Comparison of ENCODE assay signal across 1 cellular context in the genomic region with DNA sequence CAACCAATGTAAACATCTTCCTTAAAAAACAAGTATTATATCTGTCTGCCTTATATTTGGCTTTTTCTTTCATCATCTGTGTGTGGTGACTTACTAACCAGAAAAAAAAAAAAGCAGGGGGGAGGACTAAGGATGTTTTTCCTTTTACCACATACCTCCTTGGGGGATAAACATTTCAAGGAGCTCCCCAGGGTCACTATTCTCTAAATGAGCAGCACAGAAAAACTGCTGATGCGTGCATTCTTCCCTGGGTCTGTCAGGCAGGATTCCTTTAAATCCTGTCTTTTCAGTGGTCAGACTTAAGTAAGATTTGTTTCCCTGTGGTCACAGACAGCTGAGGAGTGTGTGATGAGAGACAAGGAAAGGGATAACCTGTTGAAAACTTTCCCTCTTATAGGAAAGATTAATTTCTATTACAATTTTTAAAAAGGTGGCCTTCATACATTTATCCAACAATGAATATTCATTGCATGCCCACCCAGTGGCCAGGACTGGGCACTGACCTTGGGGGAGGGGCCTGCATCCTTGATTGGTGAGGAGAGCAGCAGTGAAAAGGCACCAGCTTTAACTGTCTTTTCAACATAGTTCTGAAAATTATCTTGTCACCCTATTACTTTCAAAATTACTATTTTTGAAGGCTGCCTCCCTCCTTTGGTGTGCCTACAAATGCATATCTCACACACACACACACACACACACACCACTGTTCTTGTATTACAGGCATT.
TF ChIP-seq lines count a peak whose summit lies in the region.

No MANE protein-coding gene starts in this region.

TF ChIP-seq in H1, 55 proteins besides CTCF, POLR2A, EP300 and RAD21 (continued from another document):
- TF ChIP-seq, protein P1, sequence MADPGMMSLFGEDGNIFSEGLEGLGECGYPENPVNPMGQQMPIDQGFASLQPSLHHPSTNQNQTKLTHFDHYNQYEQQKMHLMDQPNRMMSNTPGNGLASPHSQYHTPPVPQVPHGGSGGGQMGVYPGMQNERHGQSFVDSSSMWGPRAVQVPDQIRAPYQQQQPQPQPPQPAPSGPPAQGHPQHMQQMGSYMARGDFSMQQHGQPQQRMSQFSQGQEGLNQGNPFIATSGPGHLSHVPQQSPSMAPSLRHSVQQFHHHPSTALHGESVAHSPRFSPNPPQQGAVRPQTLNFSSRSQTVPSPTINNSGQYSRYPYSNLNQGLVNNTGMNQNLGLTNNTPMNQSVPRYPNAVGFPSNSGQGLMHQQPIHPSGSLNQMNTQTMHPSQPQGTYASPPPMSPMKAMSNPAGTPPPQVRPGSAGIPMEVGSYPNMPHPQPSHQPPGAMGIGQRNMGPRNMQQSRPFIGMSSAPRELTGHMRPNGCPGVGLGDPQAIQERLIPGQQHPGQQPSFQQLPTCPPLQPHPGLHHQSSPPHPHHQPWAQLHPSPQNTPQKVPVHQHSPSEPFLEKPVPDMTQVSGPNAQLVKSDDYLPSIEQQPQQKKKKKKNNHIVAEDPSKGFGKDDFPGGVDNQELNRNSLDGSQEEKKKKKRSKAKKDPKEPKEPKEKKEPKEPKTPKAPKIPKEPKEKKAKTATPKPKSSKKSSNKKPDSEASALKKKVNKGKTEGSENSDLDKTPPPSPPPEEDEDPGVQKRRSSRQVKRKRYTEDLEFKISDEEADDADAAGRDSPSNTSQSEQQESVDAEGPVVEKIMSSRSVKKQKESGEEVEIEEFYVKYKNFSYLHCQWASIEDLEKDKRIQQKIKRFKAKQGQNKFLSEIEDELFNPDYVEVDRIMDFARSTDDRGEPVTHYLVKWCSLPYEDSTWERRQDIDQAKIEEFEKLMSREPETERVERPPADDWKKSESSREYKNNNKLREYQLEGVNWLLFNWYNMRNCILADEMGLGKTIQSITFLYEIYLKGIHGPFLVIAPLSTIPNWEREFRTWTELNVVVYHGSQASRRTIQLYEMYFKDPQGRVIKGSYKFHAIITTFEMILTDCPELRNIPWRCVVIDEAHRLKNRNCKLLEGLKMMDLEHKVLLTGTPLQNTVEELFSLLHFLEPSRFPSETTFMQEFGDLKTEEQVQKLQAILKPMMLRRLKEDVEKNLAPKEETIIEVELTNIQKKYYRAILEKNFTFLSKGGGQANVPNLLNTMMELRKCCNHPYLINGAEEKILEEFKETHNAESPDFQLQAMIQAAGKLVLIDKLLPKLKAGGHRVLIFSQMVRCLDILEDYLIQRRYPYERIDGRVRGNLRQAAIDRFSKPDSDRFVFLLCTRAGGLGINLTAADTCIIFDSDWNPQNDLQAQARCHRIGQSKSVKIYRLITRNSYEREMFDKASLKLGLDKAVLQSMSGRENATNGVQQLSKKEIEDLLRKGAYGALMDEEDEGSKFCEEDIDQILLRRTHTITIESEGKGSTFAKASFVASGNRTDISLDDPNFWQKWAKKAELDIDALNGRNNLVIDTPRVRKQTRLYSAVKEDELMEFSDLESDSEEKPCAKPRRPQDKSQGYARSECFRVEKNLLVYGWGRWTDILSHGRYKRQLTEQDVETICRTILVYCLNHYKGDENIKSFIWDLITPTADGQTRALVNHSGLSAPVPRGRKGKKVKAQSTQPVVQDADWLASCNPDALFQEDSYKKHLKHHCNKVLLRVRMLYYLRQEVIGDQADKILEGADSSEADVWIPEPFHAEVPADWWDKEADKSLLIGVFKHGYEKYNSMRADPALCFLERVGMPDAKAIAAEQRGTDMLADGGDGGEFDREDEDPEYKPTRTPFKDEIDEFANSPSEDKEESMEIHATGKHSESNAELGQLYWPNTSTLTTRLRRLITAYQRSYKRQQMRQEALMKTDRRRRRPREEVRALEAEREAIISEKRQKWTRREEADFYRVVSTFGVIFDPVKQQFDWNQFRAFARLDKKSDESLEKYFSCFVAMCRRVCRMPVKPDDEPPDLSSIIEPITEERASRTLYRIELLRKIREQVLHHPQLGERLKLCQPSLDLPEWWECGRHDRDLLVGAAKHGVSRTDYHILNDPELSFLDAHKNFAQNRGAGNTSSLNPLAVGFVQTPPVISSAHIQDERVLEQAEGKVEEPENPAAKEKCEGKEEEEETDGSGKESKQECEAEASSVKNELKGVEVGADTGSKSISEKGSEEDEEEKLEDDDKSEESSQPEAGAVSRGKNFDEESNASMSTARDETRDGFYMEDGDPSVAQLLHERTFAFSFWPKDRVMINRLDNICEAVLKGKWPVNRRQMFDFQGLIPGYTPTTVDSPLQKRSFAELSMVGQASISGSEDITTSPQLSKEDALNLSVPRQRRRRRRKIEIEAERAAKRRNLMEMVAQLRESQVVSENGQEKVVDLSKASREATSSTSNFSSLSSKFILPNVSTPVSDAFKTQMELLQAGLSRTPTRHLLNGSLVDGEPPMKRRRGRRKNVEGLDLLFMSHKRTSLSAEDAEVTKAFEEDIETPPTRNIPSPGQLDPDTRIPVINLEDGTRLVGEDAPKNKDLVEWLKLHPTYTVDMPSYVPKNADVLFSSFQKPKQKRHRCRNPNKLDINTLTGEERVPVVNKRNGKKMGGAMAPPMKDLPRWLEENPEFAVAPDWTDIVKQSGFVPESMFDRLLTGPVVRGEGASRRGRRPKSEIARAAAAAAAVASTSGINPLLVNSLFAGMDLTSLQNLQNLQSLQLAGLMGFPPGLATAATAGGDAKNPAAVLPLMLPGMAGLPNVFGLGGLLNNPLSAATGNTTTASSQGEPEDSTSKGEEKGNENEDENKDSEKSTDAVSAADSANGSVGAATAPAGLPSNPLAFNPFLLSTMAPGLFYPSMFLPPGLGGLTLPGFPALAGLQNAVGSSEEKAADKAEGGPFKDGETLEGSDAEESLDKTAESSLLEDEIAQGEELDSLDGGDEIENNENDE (IDR thresholded peaks at IDR 0.05; ENCODE audit: insufficient replicate concordance, low read length): peak; percentile 48
- TF ChIP-seq, protein P2, sequence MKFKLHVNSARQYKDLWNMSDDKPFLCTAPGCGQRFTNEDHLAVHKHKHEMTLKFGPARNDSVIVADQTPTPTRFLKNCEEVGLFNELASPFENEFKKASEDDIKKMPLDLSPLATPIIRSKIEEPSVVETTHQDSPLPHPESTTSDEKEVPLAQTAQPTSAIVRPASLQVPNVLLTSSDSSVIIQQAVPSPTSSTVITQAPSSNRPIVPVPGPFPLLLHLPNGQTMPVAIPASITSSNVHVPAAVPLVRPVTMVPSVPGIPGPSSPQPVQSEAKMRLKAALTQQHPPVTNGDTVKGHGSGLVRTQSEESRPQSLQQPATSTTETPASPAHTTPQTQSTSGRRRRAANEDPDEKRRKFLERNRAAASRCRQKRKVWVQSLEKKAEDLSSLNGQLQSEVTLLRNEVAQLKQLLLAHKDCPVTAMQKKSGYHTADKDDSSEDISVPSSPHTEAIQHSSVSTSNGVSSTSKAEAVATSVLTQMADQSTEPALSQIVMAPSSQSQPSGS (IDR thresholded peaks at IDR 0.05; ENCODE audit: low read length): peak; percentile 87
- TF ChIP-seq MAFK (IDR thresholded peaks at IDR 0.05; ENCODE audit: low read depth, low read length) (peak; percentile 98), JUN (IDR thresholded peaks at IDR 0.05; ENCODE audit: low read depth, low read length) (0 out of 2 replicates have a peak, but pooled peaks have one; percentile 19), KDM1A (IDR thresholded peaks at IDR 0.05; ENCODE audit: borderline replicate concordance, low read length) (no peak), EGR1 (IDR thresholded peaks at IDR 0.05; ENCODE audit: borderline replicate concordance, low read depth, low read length) (no peak), TEAD4 (IDR thresholded peaks at IDR 0.05; ENCODE audit: low read depth, low read length) (peak; percentile 67; the same call in 1 of the 2 replicates), SIN3A (conservative IDR thresholded peaks at IDR 0.05 in 1 of 2, IDR thresholded peaks at IDR 0.05 in 1 of 2; ENCODE audit: low read depth in 1 of 2, low read length in 2 of 2) (no peak)
TF ChIP-seq in H1: peak in this region for 6.
